In the genomic region with DNA sequence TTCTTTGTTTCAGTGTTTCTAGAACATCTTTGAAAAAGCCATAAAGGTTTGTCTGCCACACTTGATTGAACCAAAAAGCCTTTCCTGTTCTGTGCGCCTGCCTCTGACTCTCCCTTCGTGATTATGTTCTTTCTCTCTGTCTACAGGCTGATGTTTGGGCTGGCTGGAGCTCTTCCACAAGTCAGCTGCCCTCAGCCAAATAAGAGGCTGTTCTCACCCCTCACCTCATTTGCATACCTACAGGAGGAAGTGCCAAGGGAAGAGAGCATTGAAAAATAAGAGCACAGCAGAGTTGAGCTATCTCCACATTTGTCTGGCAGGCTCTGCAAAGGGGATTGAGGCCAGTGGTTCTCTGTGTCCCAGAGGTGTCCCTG, we compare ENCODE assay signal across 8 cellular contexts. TPM values are rescaled to one million over a fixed set of nuclear protein-coding genes. Genes with fewer than 3 reads are reported as not detected.
DNase-seq lines count a peak whose midpoint lies in the region; ATAC-seq and TF ChIP-seq lines count a peak whose summit lies in the region.

No MANE protein-coding gene starts in this region.

- no peak overlapping the region for H2AFZ ChIP-seq in trophoblast cell (ENCODE audit: insufficient read depth, low read length, poor library complexity)

- H3K4me1 ChIP-seq in left lung (peaks cover 3 to 67% of the 10 kb centered on the region in 2 donors), trophoblast cell (ENCODE audit: control insufficient read depth in 1 of 2, insufficient read depth in 2 of 2, low read length in 2 of 2) (no peaks in the 10 kb centered on the region)

- H3K27me3 ChIP-seq in left lung (no peaks in the 10 kb centered on the region), trophoblast cell (ENCODE audit: insufficient read depth, low read length) (no peaks in the 10 kb centered on the region)

- H3K9me3 ChIP-seq in left lung, result peaks cover 0 to 5% of the 10 kb centered on the region in 2 donors
- no peaks in the 10 kb centered on the region for H3K9me3 ChIP-seq in trophoblast cell (ENCODE audit: insufficient read depth, low read depth, low read length)

- no CpG with 5 or more reads among the region's 2 CpGs for WGBS in trophoblast cell (ENCODE audit: extremely low coverage, insufficient coverage, insufficient read length)

- no peaks in the 10 kb centered on the region for H3K79me1 ChIP-seq in trophoblast cell (ENCODE audit: low read length)

- H3K79me2 ChIP-seq in trophoblast cell (ENCODE audit: control insufficient read depth, insufficient read depth, low read length, poor library complexity), result no peaks in the 10 kb centered on the region

- H3K18ac ChIP-seq in trophoblast cell (ENCODE audit: low read length), result no peak overlapping the region

- H3K27ac ChIP-seq in left lung (peak overlapping the region; percentile 20 to 91), trophoblast cell (ENCODE audit: low read depth, low read length) (no peak overlapping the region)

- no peak overlapping the region for H4K12ac ChIP-seq in trophoblast cell (ENCODE audit: low read depth, low read length)

- H3K9ac ChIP-seq in trophoblast cell (ENCODE audit: low read length), result no peak overlapping the region

- no peak overlapping the region for H3K4ac ChIP-seq in trophoblast cell (ENCODE audit: low read depth, low read length)

- peak; percentile 48 for ATAC-seq in Right ventricle myocardium inferior
- peak; percentile 36 for ATAC-seq in HG02973 (IDR thresholded peaks at IDR 0.05; ENCODE audit: unreplicated experiment)
- ATAC-seq in left lung, result peak; percentile 69
- no peak for ATAC-seq in HG03439 (IDR thresholded peaks at IDR 0.05; ENCODE audit: unreplicated experiment)

- H2AK5ac ChIP-seq in trophoblast cell (ENCODE audit: low read length), result no peak overlapping the region

- H4K91ac ChIP-seq in trophoblast cell (ENCODE audit: low read depth, low read length), result no peak overlapping the region

- H2BK5ac ChIP-seq in trophoblast cell (ENCODE audit: low read depth, low read length, poor library complexity), result no peak overlapping the region

- H3K36me3 ChIP-seq in left lung, result peaks cover 0 to 10% of the 10 kb centered on the region in 2 donors
- H3K36me3 ChIP-seq in trophoblast cell (ENCODE audit: control insufficient read depth in 1 of 2, insufficient read depth in 2 of 2, low read length in 2 of 2), result no peaks in the 10 kb centered on the region

- no peak overlapping the region for H3K4me2 ChIP-seq in trophoblast cell (ENCODE audit: low read length)

- no peak overlapping the region for H3K14ac ChIP-seq in trophoblast cell (ENCODE audit: low read length)

- peak; percentile 70 for TF ChIP-seq POLR2A in Raji (IDR thresholded peaks at IDR 0.05; ENCODE audit: insufficient read depth, low read depth, low read length)

- intact Hi-C loops in Right ventricle myocardium inferior (cut with DNase I), result no loop called here
- intact Hi-C loops in cardiac septum (cut with DNase I), result no loop called here
- intact Hi-C loops in left lung (cut with DNase I), result no loop called here

- H2BK120ac ChIP-seq in trophoblast cell (ENCODE audit: insufficient read depth, low read length, poor library complexity), result no peak overlapping the region

- DNase-seq in Right ventricle myocardium inferior (ENCODE audit: missing footprints) (no peak), cardiac septum (ENCODE audit: low spot score) (no peak), left lung (no peak), trophoblast cell (no peak), SHP77 treated with DMSO at 0.1 percent for 48 hours (lab: John Stamatoyannopoulos, UW) (no peak)

- H4K8ac ChIP-seq in trophoblast cell (ENCODE audit: low read depth, low read length), result no peak overlapping the region

- H3K4me3 ChIP-seq in left lung, result no peak overlapping the region
- H3K4me3 ChIP-seq in trophoblast cell (ENCODE audit: low read depth, low read length), result no peak overlapping the region

- no peak for TF ChIP-seq CTCF in left lung (IDR thresholded peaks at IDR 0.05)

- H2BK12ac ChIP-seq in trophoblast cell (ENCODE audit: low read length), result no peak overlapping the region

- no peak overlapping the region for H3K23ac ChIP-seq in trophoblast cell (ENCODE audit: low read length)

RNA-seq across cellular contexts. Expression of a gene that starts 15.8 kb away (rescaled TPM):
- total RNA-seq in Right ventricle myocardium inferior (5.2 TPM), cardiac septum (6.2 TPM), left lung (10 to 100 TPM; 15.3 to 40.5 TPM)
- 6.1 and 6.2 TPM in 2 replicates for polyA plus RNA-seq in trophoblast cell (2013)

RNA-seq across cellular contexts. Expression of a gene that starts 43.5 kb away (rescaled TPM):
- total RNA-seq in Right ventricle myocardium inferior, result not detected
- not detected for total RNA-seq in cardiac septum
- total RNA-seq in left lung, result not detected
- polyA plus RNA-seq in trophoblast cell (2013), result 0.04 TPM in 1 of 2 replicates, not detected in the other
